In genomic region chr5:113062869-113063508, GRCh38 we compare ENCODE assay signal across 18 cellular contexts.
DNase-seq lines count a peak whose midpoint lies in the region; ATAC-seq, FAIRE-seq and TF ChIP-seq lines count a peak whose summit lies in the region.
"Had no signal": no experiment of that assay in that cellular context is flagged by ENCODE, and none has a peak within 500 bp of the region (broad histone marks: within the 10 kb centered on the region; RNA-seq: fewer than 3 reads in every experiment).

No MANE protein-coding gene starts in this region.

- 0 out of 22 replicates have a peak overlapping the region, but pooled peaks of 1 of the 11 experiments have one; percentile 14 for H3K9ac ChIP-seq in BLaER1 treated with 17β-estradiol and CSF1 and Interleukin-3, amounts not matched to agents 10 nM and 100 nM

- H3K27me3 ChIP-seq in BLaER1 treated with 17β-estradiol and CSF1 and Interleukin-3, amounts not matched to agents 10 nM and 100 nM, result peaks cover 0 to 14% (median 0%) of the 10 kb centered on the region in 11 experiments; a peak in 3 of 22 replicates
- no peaks in the 10 kb centered on the region for H3K27me3 ChIP-seq in WERI-Rb-1 (ENCODE audit: insufficient read depth, low read depth, severe bottlenecking)
- H3K27me3 ChIP-seq: adrenal gland, heart right ventricle had no signal

- CTCF ChIA-PET in activated CD8-positive, alpha-beta T cell treated with anti-CD3 and anti-CD28 coated beads for 36 hours (lab: Charles Lee), result interaction anchor here (1.0 to 1.3 kb wide), 5 partner anchors 10 to 316 kb away, joined by 3 to 4 read pairs (median 3); no protein-coding TSS in a partner anchor

- ATAC-seq in GM18502 (IDR thresholded peaks at IDR 0.05; ENCODE audit: poor library complexity, unreplicated experiment), result peak; percentile 45
- ATAC-seq in activated CD8-positive, alpha-beta T cell treated with anti-CD3 and anti-CD28 coated beads for 36 hours, result no peak
- ATAC-seq in naive thymus-derived CD8-positive, alpha-beta T cell, result no peak

- POLR2A ChIA-PET in activated CD8-positive, alpha-beta T cell treated with anti-CD3 and anti-CD28 coated beads for 36 hours (lab: Charles Lee), result interaction anchor here (2.2 kb wide), 1 partner anchor 10 kb away, joined by 10 read pairs; no protein-coding TSS in a partner anchor
- POLR2A ChIA-PET in naive thymus-derived CD8-positive, alpha-beta T cell (lab: Charles Lee), result interaction anchor here (1.0 to 2.1 kb wide), 3 partner anchors 9 to 11 kb away, joined by 3 to 9 read pairs (median 5); no protein-coding TSS in a partner anchor

- H3K4me3 ChIP-seq in BLaER1 treated with 17β-estradiol and CSF1 and Interleukin-3, amounts not matched to agents 10 nM and 100 nM, result no peak overlapping the region; a peak in 1 of 20 replicates
- no peak overlapping the region for H3K4me3 ChIP-seq in WERI-Rb-1 (ENCODE audit: low read depth, low read length)
- H3K4me3 ChIP-seq: adrenal gland, heart right ventricle had no signal

- H3K9me3 ChIP-seq in BLaER1 treated with 17β-estradiol and CSF1 and Interleukin-3, amounts not matched to agents 10 nM and 100 nM (replicated peaks in 1 of 11), result peaks cover 0 to 11% (median 0%) of the 10 kb centered on the region in 11 experiments; a peak in 3 of 22 replicates
- no peaks in the 10 kb centered on the region for H3K9me3 ChIP-seq in WERI-Rb-1 (ENCODE audit: severe bottlenecking)
- H3K9me3 ChIP-seq: adrenal gland, heart right ventricle had no signal

- H3K27ac ChIP-seq in BLaER1 treated with 17β-estradiol and CSF1 and Interleukin-3, amounts not matched to agents 10 nM and 100 nM, result no peak overlapping the region
- no peak overlapping the region; the same call in 1 of the 2 replicates for H3K27ac ChIP-seq in WERI-Rb-1
- H3K27ac ChIP-seq: adrenal gland, heart right ventricle had no signal

- no peaks in the 10 kb centered on the region for H3K36me3 Mint-ChIP-seq in activated CD8-positive, alpha-beta T cell treated with anti-CD3 and anti-CD28 coated beads for 36 hours (ENCODE audit: low read depth)
- H3K36me3 Mint-ChIP-seq in naive thymus-derived CD8-positive, alpha-beta T cell, result peaks cover 0 to 2% (median 0%) of the 10 kb centered on the region in 3 donors
- H3K36me3 Mint-ChIP-seq: IgD-negative memory B cell had no signal

- no peak for DNase-seq in activated CD8-positive, alpha-beta T cell treated with anti-CD3 and anti-CD28 coated beads for 36 hours
- DNase-seq in naive thymus-derived CD8-positive, alpha-beta T cell, result no peak
- DNase-seq in RCC 7860 (ENCODE audit: low spot score) (no peak), WERI-Rb-1 (no peak), GM13977 (ENCODE audit: low spot score) (no peak)
- DNase-seq: activated CD4-positive, alpha-beta T cell treated with anti-CD3 and anti-CD28 coated beads for 1 hour; DMS153; effector CD4-positive, alpha-beta T cell; GOT3; heart right ventricle; NCI-H2029; NCI-H524 treated with DMSO at 0.1 percent for 48 hours; SHP77 treated with DMSO at 0.1 percent for 48 hours had no signal

- intact Hi-C loops in activated CD8-positive, alpha-beta T cell treated with anti-CD3 and anti-CD28 coated beads for 36 hours (cut with micrococcal nuclease), result no loop called here

- in situ Hi-C loops in GM13977 (cut with MboI; ENCODE audit: low pct_unique_long_range_greater_than_20kb, low sequenced_read_pairs, unreplicated experiment), result no loop called here

- peak overlapping the region; percentile 64 for H3K27ac Mint-ChIP-seq in activated CD8-positive, alpha-beta T cell treated with anti-CD3 and anti-CD28 coated beads for 36 hours
- peak overlapping the region; percentile 27 to 90 (median 68) for H3K27ac Mint-ChIP-seq in naive thymus-derived CD8-positive, alpha-beta T cell
- H3K27ac Mint-ChIP-seq: IgD-negative memory B cell had no signal

- H3K4me3 Mint-ChIP-seq in activated CD8-positive, alpha-beta T cell treated with anti-CD3 and anti-CD28 coated beads for 36 hours, result no peak overlapping the region
- peak overlapping the region in 6 of 10 donors; percentile 11 to 76 (median 58) for H3K4me3 Mint-ChIP-seq in naive thymus-derived CD8-positive, alpha-beta T cell
- H3K4me3 Mint-ChIP-seq: IgD-negative memory B cell had no signal

- H3K4me1 ChIP-seq in BLaER1 treated with 17β-estradiol and CSF1 and Interleukin-3, amounts not matched to agents 10 nM and 100 nM, result peaks cover 53 to 72% (median 56%) of the 10 kb centered on the region in 10 experiments

- no peaks in the 10 kb centered on the region for H3K36me3 ChIP-seq in BLaER1 treated with 17β-estradiol and CSF1 and Interleukin-3, amounts not matched to agents 10 nM and 100 nM
- H3K36me3 ChIP-seq in WERI-Rb-1, result peaks cover 100% of the 10 kb centered on the region
- H3K36me3 ChIP-seq: adrenal gland had no signal

- no peak for FAIRE-seq in RCC 7860 (lab: Jason Lieb, UNC)
- FAIRE-seq: islet of Langerhans had no signal

- TF ChIP-seq CTCF in activated CD8-positive, alpha-beta T cell treated with anti-CD3 and anti-CD28 coated beads for 36 hours (IDR thresholded peaks at IDR 0.05), result no peak
- TF ChIP-seq CTCF in WERI-Rb-1 (IDR thresholded peaks at IDR 0.05; ENCODE audit: low read depth, low read length) (no peak), GM13977 (IDR thresholded peaks at IDR 0.05; ENCODE audit: extremely low read depth, insufficient read depth, missing control alignments) (no peak)

- H3K4me2 ChIP-seq in BLaER1 treated with 17β-estradiol and CSF1 and Interleukin-3, amounts not matched to agents 10 nM and 100 nM, result peak overlapping the region; percentile 30 to 89 (median 71)

- no peaks in the 10 kb centered on the region for H3K9me3 Mint-ChIP-seq in activated CD8-positive, alpha-beta T cell treated with anti-CD3 and anti-CD28 coated beads for 36 hours
- no peaks in the 10 kb centered on the region for H3K9me3 Mint-ChIP-seq in naive thymus-derived CD8-positive, alpha-beta T cell
- H3K9me3 Mint-ChIP-seq: IgD-negative memory B cell had no signal

- H4K20me1 ChIP-seq in BLaER1 treated with 17β-estradiol and CSF1 and Interleukin-3, amounts not matched to agents 10 nM and 100 nM, result no peaks in the 10 kb centered on the region

- peaks cover 70% of the 10 kb centered on the region for H3K4me1 Mint-ChIP-seq in activated CD8-positive, alpha-beta T cell treated with anti-CD3 and anti-CD28 coated beads for 36 hours (ENCODE audit: low read depth)
- H3K4me1 Mint-ChIP-seq in naive thymus-derived CD8-positive, alpha-beta T cell, result peaks cover 63 to 82% (median 64%) of the 10 kb centered on the region in 4 donors
- H3K4me1 Mint-ChIP-seq: IgD-negative memory B cell had no signal

- H3K27me3 Mint-ChIP-seq in activated CD8-positive, alpha-beta T cell treated with anti-CD3 and anti-CD28 coated beads for 36 hours, result no peaks in the 10 kb centered on the region
- no peaks in the 10 kb centered on the region for H3K27me3 Mint-ChIP-seq in naive thymus-derived CD8-positive, alpha-beta T cell
